ENCODE assay signal across 1 cellular context in genomic region chr6:2224847-2225382, GRCh38.
A peak's percentile ranks its signal among the peaks of the same experiment; 100 is the strongest.
TF ChIP-seq lines count a peak whose summit lies in the region.

No MANE protein-coding gene starts in this region.

TF ChIP-seq in HepG2, 621 proteins besides CTCF, POLR2A, EP300 and RAD21 (continued from another document):
- TF ChIP-seq ZNF687 (CRISPR knock-in tag; IDR thresholded peaks at IDR 0.05) (peak; percentile 47), ZFP82 (CRISPR knock-in tag; IDR thresholded peaks at IDR 0.05; ENCODE audit: borderline replicate concordance) (peak; percentile 75; the same call in 1 of the 2 replicates), THAP9 (CRISPR knock-in tag; IDR thresholded peaks at IDR 0.05; ENCODE audit: borderline replicate concordance) (peak; percentile 31; the same call in 1 of the 2 replicates), ZNF30 (CRISPR knock-in tag; IDR thresholded peaks at IDR 0.05) (no peak), TBX3 (IDR thresholded peaks at IDR 0.05; ENCODE audit: borderline replicate concordance) (0 out of 2 replicates have a peak, but pooled peaks have one; percentile 1), CBX1 (IDR thresholded peaks at IDR 0.05; ENCODE audit: low read depth) (peak; percentile 18), ZNF205 (CRISPR knock-in tag; IDR thresholded peaks at IDR 0.05) (no peak), GABPB1 (CRISPR knock-in tag; IDR thresholded peaks at IDR 0.05) (no peak)
- TF ChIP-seq, protein P1, sequence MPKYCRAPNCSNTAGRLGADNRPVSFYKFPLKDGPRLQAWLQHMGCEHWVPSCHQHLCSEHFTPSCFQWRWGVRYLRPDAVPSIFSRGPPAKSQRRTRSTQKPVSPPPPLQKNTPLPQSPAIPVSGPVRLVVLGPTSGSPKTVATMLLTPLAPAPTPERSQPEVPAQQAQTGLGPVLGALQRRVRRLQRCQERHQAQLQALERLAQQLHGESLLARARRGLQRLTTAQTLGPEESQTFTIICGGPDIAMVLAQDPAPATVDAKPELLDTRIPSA (CRISPR knock-in tag; IDR thresholded peaks at IDR 0.05; ENCODE audit: borderline replicate concordance), result no peak
